39 cellular contexts compared by ENCODE assay signal in genomic region chr17:55323518-55324295, GRCh38.
"Had no signal": no experiment of that assay in that cellular context is flagged by ENCODE, and none has a peak within 500 bp of the region (broad histone marks: within the 10 kb centered on the region; RNA-seq: fewer than 3 reads in every experiment).

No MANE protein-coding gene starts in this region.

- H3K27ac ChIP-seq: ascending aorta, cardiac muscle cell, WERI-Rb-1 had no signal

- H3K27ac Mint-ChIP-seq: activated CD4-positive, alpha-beta memory T cell treated with anti-CD3 and anti-CD28 coated beads, Interleukin-2, amount 10 ng/mL, durations not matched to agents 7 days and 5 days; activated CD4-positive, alpha-beta T cell treated with anti-CD3 and anti-CD28 coated beads for 36 hours; activated CD4-positive, alpha-beta T cell treated with anti-CD3 and anti-CD28 coated beads, Interleukin-2, amount 10 ng/mL, durations not matched to agents 7 days and 5 days; activated CD8-positive, alpha-beta memory T cell treated with anti-CD3 and anti-CD28 coated beads, Interleukin-2, amount 10 ng/mL, durations not matched to agents 7 days and 5 days; activated CD8-positive, alpha-beta T cell treated with anti-CD3 and anti-CD28 coated beads, Interleukin-2, amount 10 ng/mL, durations not matched to agents 7 days and 5 days; activated naive CD4-positive, alpha-beta T cell treated with anti-CD3 and anti-CD28 coated beads, Interleukin-2, amount 10 ng/mL, durations not matched to agents 7 days and 5 days; activated naive CD4-positive, alpha-beta T cell treated with anti-CD3 and anti-CD28 coated beads, Interleukin-2, amount 50 U/mL, for 24 hours; activated naive CD8-positive, alpha-beta T cell; activated naive CD8-positive, alpha-beta T cell treated with anti-CD3 and anti-CD28 coated beads, Interleukin-2, amount 10 ng/mL, durations not matched to agents 7 days and 5 days; activated naive CD8-positive, alpha-beta T cell treated with anti-CD3 and anti-CD28 coated beads, Interleukin-2, amount 50 U/mL, for 24 hours; activated T-cell treated with anti-CD3 and anti-CD28 coated beads, Interleukin-2, amount 50 U/mL, for 24 hours; activated T-helper 2 cell treated with anti-CD3 and anti-CD28 coated beads, Interferon-gamma antibody, Interleukin-2, Interleukin-4, amounts not matched to agents 10 μg/mL and 5 μg/mL and 100 μg/mL, durations not matched to agents 14 hours and 24 hours and 36 hours; brain; T-helper 1 cell treated with Interleukin-12 subunit alpha and Interleukin-12 subunit beta and Interleukin-4 antibody, amounts not matched to agents 30 μg/mL and 1 μg/mL, for 36 hours; T-helper 2 cell treated with Interferon-gamma antibody and Interleukin-4, amounts not matched to agents 5 μg/mL and 100 μg/mL, for 36 hours; WTC11 had no signal

- H3K9me3 Mint-ChIP-seq: activated CD4-positive, alpha-beta T cell treated with anti-CD3 and anti-CD28 coated beads, Interleukin-2, amount 10 ng/mL, durations not matched to agents 7 days and 5 days; activated naive CD4-positive, alpha-beta T cell treated with anti-CD3 and anti-CD28 coated beads, Interleukin-2, amount 10 ng/mL, durations not matched to agents 7 days and 5 days; activated naive CD4-positive, alpha-beta T cell treated with anti-CD3 and anti-CD28 coated beads, Interleukin-2, amount 50 U/mL, for 24 hours; activated naive CD8-positive, alpha-beta T cell treated with anti-CD3 and anti-CD28 coated beads, Interleukin-2, amount 50 U/mL, for 24 hours; central memory CD8-positive, alpha-beta T cell; T-helper 1 cell treated with Interleukin-12 subunit alpha and Interleukin-12 subunit beta and Interleukin-4 antibody, amounts not matched to agents 30 μg/mL and 1 μg/mL, for 36 hours had no signal

- H3K9me3 ChIP-seq: ascending aorta had no signal

- H3K4me3 ChIP-seq: ascending aorta, cardiac muscle cell had no signal

- DNase-seq: activated CD4-positive, alpha-beta memory T cell treated with anti-CD3 and anti-CD28 coated beads, Interleukin-2, amount 10 ng/mL, durations not matched to agents 7 days and 5 days; activated CD4-positive, alpha-beta T cell treated with anti-CD3 and anti-CD28 coated beads for 1 hour; activated CD4-positive, alpha-beta T cell treated with anti-CD3 and anti-CD28 coated beads for 36 hours; activated CD4-positive, alpha-beta T cell treated with anti-CD3 and anti-CD28 coated beads for 48 hours; activated CD4-positive, alpha-beta T cell treated with anti-CD3 and anti-CD28 coated beads, Interleukin-2, amount 10 ng/mL, durations not matched to agents 7 days and 5 days; activated CD4-positive, alpha-beta T cell treated with anti-CD3 and anti-CD28 coated beads, Interleukin-2, amount 50 U/mL, for 48 hours; activated CD4-positive, CD25-positive, alpha-beta regulatory T cell; activated CD8-positive, alpha-beta memory T cell treated with anti-CD3 and anti-CD28 coated beads for 24 hours; activated CD8-positive, alpha-beta memory T cell treated with anti-CD3 and anti-CD28 coated beads, Interleukin-2, amount 10 ng/mL, durations not matched to agents 7 days and 5 days; activated CD8-positive, alpha-beta memory T cell treated with anti-CD3 and anti-CD28 coated beads, Interleukin-2, amount 50 U/mL, for 48 hours; activated effector memory CD4-positive, alpha-beta T cell treated with Interleukin-2 at 50 U/mL for 16 hours; activated gamma-delta T cell; activated naive CD4-positive, alpha-beta T cell treated with Interleukin-2 at 50 U/mL for 16 hours; activated naive CD8-positive, alpha-beta T cell treated with anti-CD3 and anti-CD28 coated beads, Interleukin-2, amount 10 ng/mL, durations not matched to agents 7 days and 5 days; activated naive CD8-positive, alpha-beta T cell treated with anti-CD3 and anti-CD28 coated beads, Interleukin-2, amount 50 U/mL, for 24 hours; activated T-cell treated with anti-CD3 and anti-CD28 coated beads, Interleukin-2, amount 50 U/mL, for 24 hours; activated T-cell treated with anti-CD3 and anti-CD28 coated beads, Interleukin-2, amount 50 U/mL, for 48 hours; amygdala; anterior cingulate cortex; caudate nucleus; cerebellar nuclear complex; T-helper 1 cell; T-helper 9 cell; WERI-Rb-1 had no signal

- ATAC-seq: activated CD4-positive, alpha-beta T cell treated with anti-CD3 and anti-CD28 coated beads for 36 hours; activated CD4-positive, CD25-positive, alpha-beta regulatory T cell treated with anti-CD3 and anti-CD28 coated beads, Interleukin-2, amount 50 U/mL, for 24 hours; activated CD8-positive, alpha-beta T cell treated with anti-CD3 and anti-CD28 coated beads, Interleukin-2, amount 10 ng/mL, durations not matched to agents 7 days and 5 days; activated naive CD8-positive, alpha-beta T cell treated with anti-CD3 and anti-CD28 coated beads, Interleukin-2, amount 50 U/mL, for 24 hours had no signal

- FAIRE-seq: bronchial epithelial cell, TTC549 had no signal

- H3K27me3 Mint-ChIP-seq: activated CD4-positive, alpha-beta memory T cell treated with anti-CD3 and anti-CD28 coated beads, Interleukin-2, amount 10 ng/mL, durations not matched to agents 7 days and 5 days; activated CD4-positive, alpha-beta T cell treated with anti-CD3 and anti-CD28 coated beads, Interleukin-2, amount 10 ng/mL, durations not matched to agents 7 days and 5 days; activated naive CD4-positive, alpha-beta T cell treated with anti-CD3 and anti-CD28 coated beads, Interleukin-2, amount 50 U/mL, for 24 hours; activated naive CD8-positive, alpha-beta T cell; activated naive CD8-positive, alpha-beta T cell treated with anti-CD3 and anti-CD28 coated beads, Interleukin-2, amount 50 U/mL, for 24 hours; brain had no signal

- H3K36me3 Mint-ChIP-seq: activated naive CD4-positive, alpha-beta T cell treated with anti-CD3 and anti-CD28 coated beads, Interleukin-2, amount 10 ng/mL, durations not matched to agents 7 days and 5 days; activated naive CD4-positive, alpha-beta T cell treated with anti-CD3 and anti-CD28 coated beads, Interleukin-2, amount 50 U/mL, for 24 hours; activated naive CD8-positive, alpha-beta T cell treated with anti-CD3 and anti-CD28 coated beads, Interleukin-2, amount 10 ng/mL, durations not matched to agents 7 days and 5 days; brain; WTC11 had no signal

- H3K36me3 ChIP-seq: ascending aorta, cardiac muscle cell, WERI-Rb-1 had no signal

- H3K4me1 ChIP-seq: ascending aorta had no signal

- H3K4me3 Mint-ChIP-seq: activated CD4-positive, alpha-beta memory T cell treated with anti-CD3 and anti-CD28 coated beads, Interleukin-2, amount 10 ng/mL, durations not matched to agents 7 days and 5 days; activated CD4-positive, alpha-beta T cell treated with anti-CD3 and anti-CD28 coated beads for 36 hours; activated CD4-positive, alpha-beta T cell treated with anti-CD3 and anti-CD28 coated beads, Interleukin-2, amount 10 ng/mL, durations not matched to agents 7 days and 5 days; activated CD8-positive, alpha-beta memory T cell treated with anti-CD3 and anti-CD28 coated beads, Interleukin-2, amount 10 ng/mL, durations not matched to agents 7 days and 5 days; activated CD8-positive, alpha-beta T cell treated with anti-CD3 and anti-CD28 coated beads, Interleukin-2, amount 10 ng/mL, durations not matched to agents 7 days and 5 days; activated naive CD4-positive, alpha-beta T cell treated with anti-CD3 and anti-CD28 coated beads, Interleukin-2, amount 10 ng/mL, durations not matched to agents 7 days and 5 days; activated naive CD4-positive, alpha-beta T cell treated with anti-CD3 and anti-CD28 coated beads, Interleukin-2, amount 50 U/mL, for 24 hours; activated naive CD8-positive, alpha-beta T cell; activated naive CD8-positive, alpha-beta T cell treated with anti-CD3 and anti-CD28 coated beads, Interleukin-2, amount 10 ng/mL, durations not matched to agents 7 days and 5 days; activated naive CD8-positive, alpha-beta T cell treated with anti-CD3 and anti-CD28 coated beads, Interleukin-2, amount 50 U/mL, for 24 hours; activated T-cell treated with anti-CD3 and anti-CD28 coated beads, Interleukin-2, amount 50 U/mL, for 24 hours; central memory CD8-positive, alpha-beta T cell; T-helper 1 cell treated with Interleukin-12 subunit alpha and Interleukin-12 subunit beta and Interleukin-4 antibody, amounts not matched to agents 30 μg/mL and 1 μg/mL, for 36 hours; T-helper 2 cell treated with Interferon-gamma antibody and Interleukin-4, amounts not matched to agents 5 μg/mL and 100 μg/mL, for 36 hours; WTC11 had no signal

- H3K27me3 ChIP-seq: ascending aorta, cardiac muscle cell had no signal

- H3K4me1 Mint-ChIP-seq: activated CD4-positive, alpha-beta memory T cell treated with anti-CD3 and anti-CD28 coated beads, Interleukin-2, amount 10 ng/mL, durations not matched to agents 7 days and 5 days; activated CD4-positive, alpha-beta T cell treated with anti-CD3 and anti-CD28 coated beads for 36 hours; activated CD4-positive, alpha-beta T cell treated with anti-CD3 and anti-CD28 coated beads, Interleukin-2, amount 10 ng/mL, durations not matched to agents 7 days and 5 days; activated CD8-positive, alpha-beta memory T cell treated with anti-CD3 and anti-CD28 coated beads, Interleukin-2, amount 10 ng/mL, durations not matched to agents 7 days and 5 days; activated naive CD4-positive, alpha-beta T cell treated with anti-CD3 and anti-CD28 coated beads, Interleukin-2, amount 10 ng/mL, durations not matched to agents 7 days and 5 days; activated naive CD4-positive, alpha-beta T cell treated with anti-CD3 and anti-CD28 coated beads, Interleukin-2, amount 50 U/mL, for 24 hours; activated naive CD8-positive, alpha-beta T cell treated with anti-CD3 and anti-CD28 coated beads, Interleukin-2, amount 50 U/mL, for 24 hours; brain; central memory CD8-positive, alpha-beta T cell; WTC11 had no signal
